20 cellular contexts compared by ENCODE assay signal in the genomic region with DNA sequence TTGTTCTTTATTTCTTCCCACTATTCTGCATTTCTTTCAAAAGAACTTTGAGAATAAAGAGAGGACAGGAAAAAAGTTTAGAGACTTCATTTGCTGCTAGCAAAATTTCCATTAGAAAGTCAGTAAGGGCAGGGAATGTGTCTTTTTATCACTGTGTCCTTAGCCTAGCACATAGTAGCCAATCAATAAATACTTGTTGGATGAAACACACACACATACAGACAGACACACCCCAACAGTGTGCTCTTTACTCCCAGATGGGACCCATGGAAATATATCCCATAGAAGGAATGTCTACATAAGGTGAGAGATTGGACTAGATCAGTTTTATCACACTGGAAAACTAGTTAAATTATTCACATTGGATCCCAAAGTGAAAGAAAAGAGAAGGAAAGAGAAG.
"Had no signal": no experiment of that assay in that cellular context is flagged by ENCODE, and none has a peak within 500 bp of the region (broad histone marks: within the 10 kb centered on the region; RNA-seq: fewer than 3 reads in every experiment).

No MANE protein-coding gene starts in this region.

- H3K27me3 ChIP-seq: esophagus muscularis mucosa, gastrocnemius medialis, heart right ventricle, sigmoid colon, testis, tibial nerve, upper lobe of right lung, vagina had no signal

- H3K4me3 ChIP-seq: esophagus muscularis mucosa, gastrocnemius medialis, heart right ventricle, left ventricle myocardium inferior, lower lobe of right lung, sigmoid colon, testis, tibial nerve, upper lobe of right lung, vagina had no signal

- H3K4me1 ChIP-seq: lower lobe of right lung, testis, upper lobe of right lung, vagina had no signal

- H3K9me3 ChIP-seq: esophagus muscularis mucosa, gastrocnemius medialis, heart right ventricle, left ventricle myocardium inferior, lower lobe of right lung, sigmoid colon, testis, tibial nerve, upper lobe of right lung, vagina had no signal

- H3K36me3 ChIP-seq: esophagus muscularis mucosa, gastrocnemius medialis, heart right ventricle, left ventricle myocardium inferior, lower lobe of right lung, sigmoid colon, upper lobe of right lung, vagina had no signal

- ATAC-seq: effector memory CD8-positive, alpha-beta T cell; gastrocnemius medialis; heart right ventricle; lower lobe of right lung; naive thymus-derived CD4-positive, alpha-beta T cell; stimulated activated effector memory CD8-positive, alpha-beta T cell treated with anti-CD3 and anti-CD28 coated beads, Interleukin-12 subunit alpha, Interleukin-12 subunit beta, amount 100 ng/mL, for 72 hours; upper lobe of right lung had no signal

- DNase-seq: effector memory CD8-positive, alpha-beta T cell; gastrocnemius medialis; heart right ventricle; hypothalamus; left ventricle myocardium inferior; lower lobe of right lung; mesenchymal stem cell; naive thymus-derived CD4-positive, alpha-beta T cell; nephron progenitor cell; sigmoid colon; stimulated activated CD4-positive, alpha-beta T cell treated with anti-CD3 and anti-CD28 coated beads, Interleukin-4, amount 100 ng/mL, for 1 hour; stimulated activated CD8-positive, alpha-beta memory T cell treated with anti-CD3 and anti-CD28 coated beads, Interleukin-4, amount 100 ng/mL, for 48 hours; testis; upper lobe of right lung had no signal

- FAIRE-seq: islet of Langerhans had no signal

- H3K27ac ChIP-seq: epithelial cell of prostate, esophagus muscularis mucosa, gastrocnemius medialis, heart right ventricle, left ventricle myocardium inferior, lower lobe of right lung, sigmoid colon, testis, tibial nerve, upper lobe of right lung, vagina had no signal
